Comparison of ENCODE assay signal across 8 cellular contexts in the genomic region with DNA sequence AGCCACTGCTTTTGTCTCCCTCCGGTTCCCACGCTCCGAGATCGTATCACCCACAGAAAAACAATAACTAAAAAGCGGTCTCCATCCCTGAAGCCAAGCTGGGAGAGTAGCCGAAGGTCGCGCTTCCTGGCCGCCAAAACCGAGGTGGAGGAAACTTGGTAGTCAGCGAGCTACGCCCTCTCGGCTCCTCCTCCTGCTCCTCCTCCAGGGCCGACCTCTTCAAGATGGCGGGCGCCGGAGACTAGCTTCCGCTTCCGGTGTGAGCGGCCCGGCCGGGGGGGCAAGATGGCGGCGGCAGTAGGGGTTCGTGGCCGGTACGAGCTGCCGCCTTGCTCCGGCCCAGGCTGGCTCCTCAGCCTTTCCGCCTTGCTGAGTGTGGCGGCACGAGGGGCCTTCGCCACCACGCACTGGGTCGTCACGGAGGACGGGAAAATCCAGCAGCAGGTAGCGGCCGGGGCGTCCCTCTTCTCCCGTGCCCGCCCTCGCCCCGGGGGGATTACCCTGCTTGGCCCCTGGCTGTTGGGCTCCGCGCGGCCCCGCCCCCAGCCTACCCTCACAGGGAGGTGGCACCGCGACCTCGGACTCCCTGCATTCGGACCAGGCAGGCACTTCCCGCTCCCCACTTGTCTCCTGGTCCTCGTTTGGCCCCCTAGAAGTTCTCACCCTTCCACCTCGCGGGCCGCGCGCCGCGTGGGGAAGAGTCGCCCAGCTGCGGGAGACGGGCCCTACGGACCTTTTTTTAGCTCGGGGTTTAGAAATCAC.
DNase-seq lines count a peak whose midpoint lies in the region; ATAC-seq and TF ChIP-seq lines count a peak whose summit lies in the region.

A gene with protein sequence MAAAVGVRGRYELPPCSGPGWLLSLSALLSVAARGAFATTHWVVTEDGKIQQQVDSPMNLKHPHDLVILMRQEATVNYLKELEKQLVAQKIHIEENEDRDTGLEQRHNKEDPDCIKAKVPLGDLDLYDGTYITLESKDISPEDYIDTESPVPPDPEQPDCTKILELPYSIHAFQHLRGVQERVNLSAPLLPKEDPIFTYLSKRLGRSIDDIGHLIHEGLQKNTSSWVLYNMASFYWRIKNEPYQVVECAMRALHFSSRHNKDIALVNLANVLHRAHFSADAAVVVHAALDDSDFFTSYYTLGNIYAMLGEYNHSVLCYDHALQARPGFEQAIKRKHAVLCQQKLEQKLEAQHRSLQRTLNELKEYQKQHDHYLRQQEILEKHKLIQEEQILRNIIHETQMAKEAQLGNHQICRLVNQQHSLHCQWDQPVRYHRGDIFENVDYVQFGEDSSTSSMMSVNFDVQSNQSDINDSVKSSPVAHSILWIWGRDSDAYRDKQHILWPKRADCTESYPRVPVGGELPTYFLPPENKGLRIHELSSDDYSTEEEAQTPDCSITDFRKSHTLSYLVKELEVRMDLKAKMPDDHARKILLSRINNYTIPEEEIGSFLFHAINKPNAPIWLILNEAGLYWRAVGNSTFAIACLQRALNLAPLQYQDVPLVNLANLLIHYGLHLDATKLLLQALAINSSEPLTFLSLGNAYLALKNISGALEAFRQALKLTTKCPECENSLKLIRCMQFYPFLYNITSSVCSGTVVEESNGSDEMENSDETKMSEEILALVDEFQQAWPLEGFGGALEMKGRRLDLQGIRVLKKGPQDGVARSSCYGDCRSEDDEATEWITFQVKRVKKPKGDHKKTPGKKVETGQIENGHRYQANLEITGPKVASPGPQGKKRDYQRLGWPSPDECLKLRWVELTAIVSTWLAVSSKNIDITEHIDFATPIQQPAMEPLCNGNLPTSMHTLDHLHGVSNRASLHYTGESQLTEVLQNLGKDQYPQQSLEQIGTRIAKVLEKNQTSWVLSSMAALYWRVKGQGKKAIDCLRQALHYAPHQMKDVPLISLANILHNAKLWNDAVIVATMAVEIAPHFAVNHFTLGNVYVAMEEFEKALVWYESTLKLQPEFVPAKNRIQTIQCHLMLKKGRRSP (plus strand): TSS at position 251 of the 762 bp plus-strand sequence. CDS start 35 bp downstream, at position 286.

- peak; percentile 96 for DNase-seq in AG08395 (ENCODE audit: low spot score)
- DNase-seq in NCI-H345 (lab: John Stamatoyannopoulos, UW): peak; percentile 95
- DNase-seq in activated CD4-positive, CD25-positive, alpha-beta regulatory T cell (lab: John Stamatoyannopoulos, UW): peak; percentile 83 to 88 (median 88)
- peak; percentile 90 for DNase-seq in central memory CD4-positive, alpha-beta T cell
- peak; percentile 93 for DNase-seq in iris pigment epithelial cell (ENCODE audit: low read depth)
- peak; percentile 90 for DNase-seq in stimulated activated CD4-positive, alpha-beta T cell treated with anti-CD3 and anti-CD28 coated beads, Interleukin-12 subunit alpha, Interleukin-12 subunit beta, amount 100 ng/mL, for 24 hours (ENCODE audit: low read depth in 2 of 2)

- ATAC-seq in HG03196 (IDR thresholded peaks at IDR 0.05; ENCODE audit: unreplicated experiment): peak; percentile 96

- TF ChIP-seq POLR2A in GM18951 (IDR thresholded peaks at IDR 0.05; ENCODE audit: extremely low read depth, insufficient read depth, insufficient read length): peak; percentile 98

- in situ Hi-C loops in GM18951 (cut with MboI; ENCODE audit: low sequenced_read_pairs, unreplicated experiment): no loop called here

Comparison
In these comparisons a context has a peak if more than half of its experiments do, and no peak if none do; other contexts are left out.
1. Peak in every context shown above with its lines: DNase-seq and ATAC-seq.